Comparison of ENCODE assay signal across 13 cellular contexts in the genomic region with DNA sequence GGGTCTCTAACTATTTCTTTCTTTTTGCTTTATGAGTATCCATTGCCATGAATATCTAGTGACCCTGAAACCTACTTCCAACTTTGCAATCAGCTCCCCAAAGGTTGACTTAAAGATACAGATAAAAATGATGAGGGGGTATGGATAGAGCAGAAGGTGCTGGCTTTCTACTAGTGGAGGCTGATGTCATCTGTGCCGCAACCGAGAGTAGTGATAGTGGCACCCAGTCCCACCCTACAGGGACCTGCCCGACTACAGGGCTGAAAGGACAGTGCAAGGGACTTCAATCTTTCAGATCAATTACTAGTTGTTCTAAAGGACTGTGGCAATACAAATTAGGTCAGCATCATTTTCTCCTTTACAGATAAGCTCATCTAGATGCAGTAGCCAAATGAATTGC.
A peak's percentile ranks its signal among the peaks of the same experiment; 100 is the strongest.
DNase-seq lines count a peak whose midpoint lies in the region; ATAC-seq and TF ChIP-seq lines count a peak whose summit lies in the region.
"Had no signal": no experiment of that assay in that cellular context is flagged by ENCODE, and none has a peak within 500 bp of the region (broad histone marks: within the 10 kb centered on the region; RNA-seq: fewer than 3 reads in every experiment).

No MANE protein-coding gene starts in this region.

- peaks cover 11% of the 10 kb centered on the region for H3K9me3 Mint-ChIP-seq in activated CD4-positive, alpha-beta memory T cell treated with anti-CD3 and anti-CD28 coated beads for 36 hours
- H3K9me3 Mint-ChIP-seq in central memory CD8-positive, alpha-beta T cell: peaks cover 6% of the 10 kb centered on the region
- H3K9me3 Mint-ChIP-seq: dendritic cell treated with granulocyte-macrophage colony-stimulating factor and Interleukin-4, amounts not matched to agents 40 ng/mL and 50 ng/mL, for 4 days had no signal

- intact Hi-C loops in activated CD4-positive, alpha-beta memory T cell treated with anti-CD3 and anti-CD28 coated beads for 36 hours (cut with micrococcal nuclease): loop anchor here (1.0 to 10.0 kb wide), 8 partner anchors 17 to 1664 kb away; no protein-coding TSS in a partner anchor
- intact Hi-C loops in upper lobe of right lung (cut with DNase I): no loop called here

- H3K4me3 ChIP-seq in upper lobe of right lung: no peak overlapping the region
- H3K4me3 ChIP-seq: ovary had no signal

- DNase-seq in stimulated activated CD4-positive, alpha-beta T cell treated with anti-CD3 and anti-CD28 coated beads, Interleukin-15, amount 100 ng/mL, for 24 hours: peak; percentile 35
- no peak for DNase-seq in stimulated activated CD4-positive, alpha-beta T cell treated with anti-CD3 and anti-CD28 coated beads, Interleukin-2, amount 100 ng/mL, for 48 hours
- DNase-seq in activated CD4-positive, alpha-beta memory T cell treated with anti-CD3 and anti-CD28 coated beads for 36 hours: peak; percentile 50
- DNase-seq in central memory CD8-positive, alpha-beta T cell (ENCODE audit: low spot score in 2 of 2): peak in 1 of 2 donors; percentile 36
- DNase-seq in upper lobe of right lung (no peak), NCI-H524 (lab: John Stamatoyannopoulos, UW) (no peak)
- no peak for DNase-seq in NK-92 treated with Interleukin-12 subunit alpha and Interleukin-12 subunit beta, amount 100 ng/mL, for 24 hours (lab: John Stamatoyannopoulos, UW)
- DNase-seq: ACHN, COR-L47, NCI-H1048, ovary had no signal

- H3K4me1 Mint-ChIP-seq in activated CD4-positive, alpha-beta memory T cell treated with anti-CD3 and anti-CD28 coated beads for 36 hours (ENCODE audit: low read depth): peaks cover 33% of the 10 kb centered on the region
- peaks cover 11% of the 10 kb centered on the region for H3K4me1 Mint-ChIP-seq in central memory CD8-positive, alpha-beta T cell

- no peak overlapping the region for H3K4me3 Mint-ChIP-seq in activated CD4-positive, alpha-beta memory T cell treated with anti-CD3 and anti-CD28 coated beads for 36 hours
- H3K4me3 Mint-ChIP-seq in central memory CD8-positive, alpha-beta T cell: no peak overlapping the region
- H3K4me3 Mint-ChIP-seq: dendritic cell treated with granulocyte-macrophage colony-stimulating factor and Interleukin-4, amounts not matched to agents 40 ng/mL and 50 ng/mL, for 4 days had no signal

- no peaks in the 10 kb centered on the region for H3K9me3 ChIP-seq in upper lobe of right lung
- H3K9me3 ChIP-seq: ovary had no signal

- no peak overlapping the region for H3K27ac Mint-ChIP-seq in activated CD4-positive, alpha-beta memory T cell treated with anti-CD3 and anti-CD28 coated beads for 36 hours
- H3K27ac Mint-ChIP-seq in central memory CD8-positive, alpha-beta T cell (ENCODE audit: low read depth): no peak overlapping the region
- H3K27ac Mint-ChIP-seq: dendritic cell treated with granulocyte-macrophage colony-stimulating factor and Interleukin-4, amounts not matched to agents 40 ng/mL and 50 ng/mL, for 4 days had no signal

- no peak for TF ChIP-seq CTCF in upper lobe of right lung (IDR thresholded peaks at IDR 0.05)

- CTCF ChIA-PET in activated CD4-positive, alpha-beta memory T cell treated with anti-CD3 and anti-CD28 coated beads for 36 hours (lab: Charles Lee): interaction anchor here (1.2 to 1.5 kb wide), 2 partner anchors 16 to 303 kb away, joined by 3 to 5 read pairs; no protein-coding TSS in a partner anchor

- peak overlapping the region; percentile 34 for H3K27ac ChIP-seq in upper lobe of right lung
- H3K27ac ChIP-seq: ovary had no signal

- peaks cover 2% of the 10 kb centered on the region for H3K36me3 Mint-ChIP-seq in activated CD4-positive, alpha-beta memory T cell treated with anti-CD3 and anti-CD28 coated beads for 36 hours
- H3K36me3 Mint-ChIP-seq in central memory CD8-positive, alpha-beta T cell (ENCODE audit: insufficient read depth): no peaks in the 10 kb centered on the region

- no peaks in the 10 kb centered on the region for H3K36me3 ChIP-seq in upper lobe of right lung
- H3K36me3 ChIP-seq: ovary had no signal

- ATAC-seq in central memory CD8-positive, alpha-beta T cell (replicated peaks; ENCODE audit: extremely low read depth, poor library complexity, severe bottlenecking): peak; percentile 71
- ATAC-seq in upper lobe of right lung (peak; percentile 30), HG03025 (IDR thresholded peaks at IDR 0.05; ENCODE audit: low FRiP score, unreplicated experiment) (no peak)

- H3K27me3 Mint-ChIP-seq in activated CD4-positive, alpha-beta memory T cell treated with anti-CD3 and anti-CD28 coated beads for 36 hours: no peaks in the 10 kb centered on the region
- H3K27me3 Mint-ChIP-seq in central memory CD8-positive, alpha-beta T cell: no peaks in the 10 kb centered on the region
- H3K27me3 Mint-ChIP-seq: dendritic cell treated with granulocyte-macrophage colony-stimulating factor and Interleukin-4, amounts not matched to agents 40 ng/mL and 50 ng/mL, for 4 days had no signal

- peaks cover 2% of the 10 kb centered on the region for H3K4me1 ChIP-seq in upper lobe of right lung

- POLR2A ChIA-PET in activated CD4-positive, alpha-beta memory T cell treated with anti-CD3 and anti-CD28 coated beads for 36 hours (lab: Charles Lee): no interaction called here

- no peaks in the 10 kb centered on the region for H3K27me3 ChIP-seq in upper lobe of right lung
- H3K27me3 ChIP-seq: ovary had no signal

Comparison
In these comparisons a context has a peak if more than half of its experiments do, and no peak if none do; other contexts are left out.
1. DNase-seq: peak in stimulated activated CD4-positive, alpha-beta T cell treated with anti-CD3 and anti-CD28 coated beads, Interleukin-15, amount 100 ng/mL, for 24 hours (single experiment) and activated CD4-positive, alpha-beta memory T cell treated with anti-CD3 and anti-CD28 coated beads for 36 hours (single experiment); none in stimulated activated CD4-positive, alpha-beta T cell treated with anti-CD3 and anti-CD28 coated beads, Interleukin-2, amount 100 ng/mL, for 48 hours (0 of 2), upper lobe of right lung (single experiment), NK-92 treated with Interleukin-12 subunit alpha and Interleukin-12 subunit beta, amount 100 ng/mL, for 24 hours (single experiment) and NCI-H524 (0 of 2).